ENCODE assay signal across 31 cellular contexts in genomic region chr13:71871844-71872243, GRCh38. TPM values are rescaled to one million over a fixed set of nuclear protein-coding genes. Genes with fewer than 3 reads are reported as not detected.
"Had no signal": no experiment of that assay in that cellular context is flagged by ENCODE, and none has a peak within 500 bp of the region (broad histone marks: within the 10 kb centered on the region; RNA-seq: fewer than 3 reads in every experiment).

No MANE protein-coding gene starts in this region.

- FAIRE-seq: bronchial epithelial cell, islet of Langerhans, pancreas, small intestine, TTC549, urothelium cell line had no signal

- H3K4me1 Mint-ChIP-seq: central memory CD8-positive, alpha-beta T cell had no signal

- H3K9me3 Mint-ChIP-seq: activated CD4-positive, alpha-beta T cell treated with anti-CD3 and anti-CD28 coated beads, Interleukin-2, amount 10 ng/mL, durations not matched to agents 24 days and 14 days; activated CD8-positive, alpha-beta T cell treated with anti-CD3 and anti-CD28 coated beads for 36 hours; activated naive CD4-positive, alpha-beta T cell treated with anti-CD3 and anti-CD28 coated beads, Interleukin-2, amount 50 U/mL, for 72 hours; activated T-cell treated with anti-CD3 and anti-CD28 coated beads, Interleukin-2, amount 50 U/mL, for 4 hours; dendritic cell treated with granulocyte-macrophage colony-stimulating factor and Interleukin-4, amounts not matched to agents 40 ng/mL and 50 ng/mL, for 4 days; endodermal cell; stimulated activated effector memory CD8-positive, alpha-beta T cell treated with anti-CD3 and anti-CD28 coated beads, Interleukin-12 subunit alpha, Interleukin-12 subunit beta, amount 100 ng/mL, for 72 hours; stimulated activated naive CD8-positive, alpha-beta T cell treated with anti-CD3 and anti-CD28 coated beads, Interleukin-15, Interleukin-2, amounts not matched to agents 100 ng/mL and 50 ng/mL, for 24 hours had no signal

- DNase-seq: activated CD4-positive, alpha-beta T cell treated with anti-CD3 and anti-CD28 coated beads, Interleukin-2, amount 10 ng/mL, durations not matched to agents 24 days and 14 days; activated CD4-positive, CD25-positive, alpha-beta regulatory T cell treated with anti-CD3 and anti-CD28 coated beads, Interleukin-2, amount 50 U/mL, for 72 hours; activated CD8-positive, alpha-beta T cell treated with anti-CD3 and anti-CD28 coated beads for 36 hours; activated naive CD4-positive, alpha-beta T cell; activated T-cell treated with anti-CD3 and anti-CD28 coated beads, Interleukin-2, amount 50 U/mL, for 4 hours; endodermal cell; foreskin fibroblast; heart right ventricle; left ventricle myocardium inferior; mesendoderm; mucosa of descending colon; nucleus accumbens; pancreas; psoas muscle; sigmoid colon; small intestine; stimulated activated CD4-positive, alpha-beta T cell treated with anti-CD3 and anti-CD28 coated beads, Interleukin-4, amount 100 ng/mL, for 24 hours; T-helper 9 cell; trophoblast cell; WERI-Rb-1 had no signal

- H3K36me3 Mint-ChIP-seq: natural killer cell treated with Interleukin-12 subunit alpha and Interleukin-12 subunit beta and Interleukin-15 and Interleukin-18, amount 100 ng/mL, for 72 hours; stimulated activated effector memory CD8-positive, alpha-beta T cell treated with anti-CD3 and anti-CD28 coated beads, Interleukin-12 subunit alpha, Interleukin-12 subunit beta, amount 100 ng/mL, for 72 hours had no signal

- H3K4me3 Mint-ChIP-seq: activated CD4-positive, alpha-beta T cell treated with anti-CD3 and anti-CD28 coated beads, Interleukin-2, amount 10 ng/mL, durations not matched to agents 24 days and 14 days; activated CD8-positive, alpha-beta T cell treated with anti-CD3 and anti-CD28 coated beads for 36 hours; activated T-cell treated with anti-CD3 and anti-CD28 coated beads, Interleukin-2, amount 50 U/mL, for 4 hours; central memory CD8-positive, alpha-beta T cell; dendritic cell treated with granulocyte-macrophage colony-stimulating factor and Interleukin-4, amounts not matched to agents 40 ng/mL and 50 ng/mL, for 4 days; endodermal cell; natural killer cell treated with Interleukin-12 subunit alpha and Interleukin-12 subunit beta and Interleukin-15 and Interleukin-18, amount 100 ng/mL, for 72 hours; stimulated activated effector memory CD8-positive, alpha-beta T cell treated with anti-CD3 and anti-CD28 coated beads, Interleukin-12 subunit alpha, Interleukin-12 subunit beta, amount 100 ng/mL, for 72 hours; stimulated activated naive CD8-positive, alpha-beta T cell treated with anti-CD3 and anti-CD28 coated beads, Interleukin-15, Interleukin-2, amounts not matched to agents 100 ng/mL and 50 ng/mL, for 24 hours had no signal

- H3K27ac Mint-ChIP-seq: activated CD4-positive, alpha-beta T cell treated with anti-CD3 and anti-CD28 coated beads, Interleukin-2, amount 10 ng/mL, durations not matched to agents 24 days and 14 days; activated CD8-positive, alpha-beta T cell treated with anti-CD3 and anti-CD28 coated beads for 36 hours; activated naive CD4-positive, alpha-beta T cell treated with anti-CD3 and anti-CD28 coated beads, Interleukin-2, amount 50 U/mL, for 72 hours; dendritic cell treated with granulocyte-macrophage colony-stimulating factor and Interleukin-4, amounts not matched to agents 40 ng/mL and 50 ng/mL, for 4 days; endodermal cell; natural killer cell treated with Interleukin-12 subunit alpha and Interleukin-12 subunit beta and Interleukin-15 and Interleukin-18, amount 100 ng/mL, for 72 hours; stimulated activated effector memory CD8-positive, alpha-beta T cell treated with anti-CD3 and anti-CD28 coated beads, Interleukin-12 subunit alpha, Interleukin-12 subunit beta, amount 100 ng/mL, for 72 hours; stimulated activated naive CD8-positive, alpha-beta T cell treated with anti-CD3 and anti-CD28 coated beads, Interleukin-15, Interleukin-2, amounts not matched to agents 100 ng/mL and 50 ng/mL, for 24 hours had no signal

- ATAC-seq: activated CD8-positive, alpha-beta T cell treated with anti-CD3 and anti-CD28 coated beads for 36 hours; activated naive CD4-positive, alpha-beta T cell treated with anti-CD3 and anti-CD28 coated beads, Interleukin-2, amount 50 U/mL, for 72 hours; activated T-cell treated with anti-CD3 and anti-CD28 coated beads, Interleukin-2, amount 50 U/mL, for 4 hours; esophagus mucosa; heart right ventricle; mucosa of descending colon; natural killer cell treated with Interleukin-12 subunit alpha and Interleukin-12 subunit beta and Interleukin-15 and Interleukin-18, amount 100 ng/mL, for 72 hours; pancreas; psoas muscle; stimulated activated effector memory CD8-positive, alpha-beta T cell treated with anti-CD3 and anti-CD28 coated beads, Interleukin-12 subunit alpha, Interleukin-12 subunit beta, amount 100 ng/mL, for 72 hours had no signal

RNA-seq across cellular contexts. Expression of gene DACH1, which starts 4.8 kb away (rescaled TPM):
- total RNA-seq: activated CD4-positive, alpha-beta T cell treated with anti-CD3 and anti-CD28 coated beads, Interleukin-2, amount 10 ng/mL, durations not matched to agents 24 days and 14 days; activated CD8-positive, alpha-beta T cell treated with anti-CD3 and anti-CD28 coated beads for 36 hours; activated naive CD4-positive, alpha-beta T cell treated with anti-CD3 and anti-CD28 coated beads, Interleukin-2, amount 50 U/mL, for 72 hours; bronchial epithelial cell had no signal
